Comparison of ENCODE assay signal across 22 cellular contexts in the genomic region with DNA sequence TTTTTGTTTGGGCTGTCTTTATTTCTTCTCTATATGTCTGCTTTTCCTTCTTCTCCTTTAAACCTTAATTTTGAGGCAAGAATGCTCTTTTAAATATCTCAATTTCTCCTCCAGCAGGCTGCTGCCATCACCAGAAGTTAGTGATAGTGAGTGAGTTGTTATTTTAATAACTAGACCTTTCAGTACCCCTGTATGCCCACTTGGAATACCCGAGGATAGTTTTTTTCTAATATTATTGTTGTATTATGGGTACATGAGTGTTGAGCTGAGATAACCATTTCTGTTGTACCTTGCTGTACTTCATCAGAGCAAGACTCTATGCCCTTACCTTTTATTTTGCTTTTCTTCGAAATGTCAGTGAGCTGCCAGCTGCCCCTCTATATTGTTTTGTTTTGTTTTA. TPM values are rescaled to one million over a fixed set of nuclear protein-coding genes. Genes with fewer than 3 reads are reported as not detected.
"Had no signal": no experiment of that assay in that cellular context is flagged by ENCODE, and none has a peak within 500 bp of the region (broad histone marks: within the 10 kb centered on the region; RNA-seq: fewer than 3 reads in every experiment).

No MANE protein-coding gene starts in this region.

- H3K27ac Mint-ChIP-seq: activated CD4-positive, alpha-beta memory T cell treated with anti-CD3 and anti-CD28 coated beads, Interleukin-2, amount 10 ng/mL, durations not matched to agents 7 days and 5 days; activated naive CD8-positive, alpha-beta T cell treated with anti-CD3 and anti-CD28 coated beads, Interleukin-2, amount 10 ng/mL, durations not matched to agents 7 days and 5 days; activated T-helper 17 cell treated with anti-CD3 and anti-CD28 coated beads, Interleukin-2, amount 50 U/mL, for 72 hours; nephron progenitor cell; stimulated activated naive CD8-positive, alpha-beta T cell treated with anti-CD3 and anti-CD28 coated beads, Interleukin-15, Interleukin-2, amounts not matched to agents 100 ng/mL and 50 ng/mL, for 24 hours had no signal

- H3K9me3 ChIP-seq: heart left ventricle, pancreas, tibial artery had no signal

- H3K4me3 Mint-ChIP-seq: activated CD4-positive, alpha-beta memory T cell treated with anti-CD3 and anti-CD28 coated beads, Interleukin-2, amount 10 ng/mL, durations not matched to agents 7 days and 5 days; activated naive CD8-positive, alpha-beta T cell treated with anti-CD3 and anti-CD28 coated beads, Interleukin-2, amount 10 ng/mL, durations not matched to agents 7 days and 5 days; activated T-helper 17 cell treated with anti-CD3 and anti-CD28 coated beads, Interleukin-2, amount 50 U/mL, for 72 hours; nephron progenitor cell; stimulated activated naive CD8-positive, alpha-beta T cell treated with anti-CD3 and anti-CD28 coated beads, Interleukin-15, Interleukin-2, amounts not matched to agents 100 ng/mL and 50 ng/mL, for 24 hours had no signal

- H3K27ac ChIP-seq: heart left ventricle, pancreas, skin epidermis, tibial artery had no signal

- H3K27me3 Mint-ChIP-seq: activated CD4-positive, alpha-beta memory T cell treated with anti-CD3 and anti-CD28 coated beads, Interleukin-2, amount 10 ng/mL, durations not matched to agents 7 days and 5 days; activated naive CD8-positive, alpha-beta T cell treated with anti-CD3 and anti-CD28 coated beads, Interleukin-2, amount 10 ng/mL, durations not matched to agents 7 days and 5 days; activated T-helper 17 cell treated with anti-CD3 and anti-CD28 coated beads, Interleukin-2, amount 50 U/mL, for 72 hours; stimulated activated naive CD8-positive, alpha-beta T cell treated with anti-CD3 and anti-CD28 coated beads, Interleukin-15, Interleukin-2, amounts not matched to agents 100 ng/mL and 50 ng/mL, for 24 hours had no signal

- H3K9me3 Mint-ChIP-seq: activated CD4-positive, alpha-beta memory T cell treated with anti-CD3 and anti-CD28 coated beads, Interleukin-2, amount 10 ng/mL, durations not matched to agents 7 days and 5 days; activated naive CD8-positive, alpha-beta T cell treated with anti-CD3 and anti-CD28 coated beads, Interleukin-2, amount 10 ng/mL, durations not matched to agents 7 days and 5 days; activated T-helper 17 cell treated with anti-CD3 and anti-CD28 coated beads, Interleukin-2, amount 50 U/mL, for 72 hours; nephron progenitor cell; stimulated activated naive CD8-positive, alpha-beta T cell treated with anti-CD3 and anti-CD28 coated beads, Interleukin-15, Interleukin-2, amounts not matched to agents 100 ng/mL and 50 ng/mL, for 24 hours had no signal

- H3K4me1 Mint-ChIP-seq: activated CD4-positive, alpha-beta memory T cell treated with anti-CD3 and anti-CD28 coated beads, Interleukin-2, amount 10 ng/mL, durations not matched to agents 7 days and 5 days; activated naive CD8-positive, alpha-beta T cell treated with anti-CD3 and anti-CD28 coated beads, Interleukin-2, amount 10 ng/mL, durations not matched to agents 7 days and 5 days; nephron progenitor cell had no signal

- DNase-seq: activated CD4-positive, alpha-beta memory T cell treated with anti-CD3 and anti-CD28 coated beads, Interleukin-2, amount 10 ng/mL, durations not matched to agents 7 days and 5 days; activated CD4-positive, alpha-beta T cell treated with anti-CD3 and anti-CD28 coated beads for 4 hours; activated naive CD8-positive, alpha-beta T cell treated with anti-CD3 and anti-CD28 coated beads, Interleukin-2, amount 10 ng/mL, durations not matched to agents 7 days and 5 days; amygdala; cerebellar nuclear complex; cortex of kidney; heart left ventricle; left ventricle myocardium superior; mammary epithelial cell; midbrain; nephron progenitor cell; pancreas; right cardiac atrium; stimulated activated CD4-positive, alpha-beta T cell treated with anti-CD3 and anti-CD28 coated beads, Interleukin-1b, Interleukin-23, amount 100 ng/mL, for 48 hours; substantia nigra; T-helper 9 cell; tibial artery had no signal

- H3K4me3 ChIP-seq: heart left ventricle, pancreas, skin epidermis, tibial artery had no signal

- H3K4me1 ChIP-seq: tibial artery had no signal

- H3K27me3 ChIP-seq: heart left ventricle, pancreas, tibial artery had no signal

- ATAC-seq: activated T-helper 17 cell treated with anti-CD3 and anti-CD28 coated beads, Interleukin-2, amount 50 U/mL, for 72 hours; heart left ventricle; left ventricle myocardium superior; pancreas; right cardiac atrium had no signal

RNA-seq across cellular contexts. Expression of a gene that starts 56.5 kb away (rescaled TPM):
- total RNA-seq: activated T-helper 17 cell treated with anti-CD3 and anti-CD28 coated beads, Interleukin-2, amount 50 U/mL, for 72 hours; bronchial epithelial cell; left ventricle myocardium superior; mammary epithelial cell; pulmonary artery endothelial cell had no signal
- polyA plus RNA-seq: mammary epithelial cell had no signal
